ENCODE assay signal across 1 cellular context in the genomic region with DNA sequence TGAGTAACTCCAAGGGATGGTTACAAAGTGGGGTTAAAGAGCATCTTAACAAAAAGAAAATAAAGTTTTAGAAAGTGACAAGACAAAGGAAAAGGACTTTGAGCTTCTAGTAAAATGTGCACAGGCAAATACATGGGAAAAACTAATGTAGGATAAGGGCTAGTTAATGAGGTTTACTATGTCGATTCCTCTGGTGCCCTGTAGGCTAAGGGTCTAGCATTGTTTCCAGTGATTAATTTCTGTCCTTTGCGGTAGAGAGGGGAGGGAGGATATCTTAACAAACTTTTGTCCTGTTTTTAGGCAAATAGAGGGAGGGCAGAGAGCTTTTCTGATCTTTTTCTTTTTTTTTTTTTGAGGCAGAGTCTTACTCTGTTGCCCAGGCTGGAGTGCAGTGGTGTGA.
TF ChIP-seq lines count a peak whose summit lies in the region.

No MANE protein-coding gene starts in this region.

TF ChIP-seq in IMR-90, 13 proteins besides CTCF, POLR2A, EP300 and RAD21:
- TF ChIP-seq CHD1 (IDR thresholded peaks at IDR 0.05; ENCODE audit: low read depth, low read length) (no peak), MAZ (IDR thresholded peaks at IDR 0.05; ENCODE audit: borderline replicate concordance, low read depth, low read length) (no peak), BHLHE40 (IDR thresholded peaks at IDR 0.05; ENCODE audit: low read depth, low read length) (no peak), RCOR1 (IDR thresholded peaks at IDR 0.05; ENCODE audit: insufficient replicate concordance, low read length) (no peak), MXI1 (IDR thresholded peaks at IDR 0.05; ENCODE audit: borderline replicate concordance, low read depth, low read length) (no peak)
- TF ChIP-seq, protein P1, sequence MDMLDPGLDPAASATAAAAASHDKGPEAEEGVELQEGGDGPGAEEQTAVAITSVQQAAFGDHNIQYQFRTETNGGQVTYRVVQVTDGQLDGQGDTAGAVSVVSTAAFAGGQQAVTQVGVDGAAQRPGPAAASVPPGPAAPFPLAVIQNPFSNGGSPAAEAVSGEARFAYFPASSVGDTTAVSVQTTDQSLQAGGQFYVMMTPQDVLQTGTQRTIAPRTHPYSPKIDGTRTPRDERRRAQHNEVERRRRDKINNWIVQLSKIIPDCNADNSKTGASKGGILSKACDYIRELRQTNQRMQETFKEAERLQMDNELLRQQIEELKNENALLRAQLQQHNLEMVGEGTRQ (IDR thresholded peaks at IDR 0.05; ENCODE audit: low read depth, low read length), result no peak
- TF ChIP-seq, protein P2, sequence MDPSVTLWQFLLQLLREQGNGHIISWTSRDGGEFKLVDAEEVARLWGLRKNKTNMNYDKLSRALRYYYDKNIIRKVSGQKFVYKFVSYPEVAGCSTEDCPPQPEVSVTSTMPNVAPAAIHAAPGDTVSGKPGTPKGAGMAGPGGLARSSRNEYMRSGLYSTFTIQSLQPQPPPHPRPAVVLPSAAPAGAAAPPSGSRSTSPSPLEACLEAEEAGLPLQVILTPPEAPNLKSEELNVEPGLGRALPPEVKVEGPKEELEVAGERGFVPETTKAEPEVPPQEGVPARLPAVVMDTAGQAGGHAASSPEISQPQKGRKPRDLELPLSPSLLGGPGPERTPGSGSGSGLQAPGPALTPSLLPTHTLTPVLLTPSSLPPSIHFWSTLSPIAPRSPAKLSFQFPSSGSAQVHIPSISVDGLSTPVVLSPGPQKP (IDR thresholded peaks at IDR 0.05; ENCODE audit: borderline replicate concordance, low read depth, low read length), result no peak
